8 cellular contexts compared by ENCODE assay signal in genomic region chr7:44490351-44491200, GRCh38. TPM values are rescaled to one million over a fixed set of nuclear protein-coding genes. Genes with fewer than 3 reads are reported as not detected.
DNase-seq lines count a peak whose midpoint lies in the region; ATAC-seq and TF ChIP-seq lines count a peak whose summit lies in the region.

Gene NUDCD3, minus strand, starts transcription at chr7:44490658. Its CDS starts 58 bp downstream, at chr7:44490600.

- no peaks in the 10 kb centered on the region; the same call in 1 of the 2 replicates for H3K9me2 ChIP-seq in OCI-LY7 (ENCODE audit: insufficient read depth, low read length)

- H3K56ac ChIP-seq in IMR-90 (ENCODE audit: extremely low read depth, insufficient read depth, low read length), result peak within 1 kb of the TSS; percentile 96

- no TSS peak for BruUV-seq in IMR-90 (replicated peaks; lab: Mats Ljungman, UMichigan)
- BruUV-seq in OCI-LY7 (replicated peaks; lab: Mats Ljungman, UMichigan), result no TSS peak

- peak within 1 kb of the TSS; percentile 97 for H3K23ac ChIP-seq in IMR-90 (ENCODE audit: low read depth, low read length)

- no peaks in the 10 kb centered on the region for H3K9me3 ChIP-seq in IMR-90 (ENCODE audit: control insufficient read depth, insufficient read depth, low read length)
- no peaks in the 10 kb centered on the region for H3K9me3 ChIP-seq in OCI-LY7 (ENCODE audit: low read length)
- no peaks in the 10 kb centered on the region for H3K9me3 ChIP-seq in esophagus (ENCODE audit: control insufficient read depth in 2 of 2, insufficient read depth in 1 of 2, low read depth in 1 of 2, low read length in 1 of 2)
- no peaks in the 10 kb centered on the region for H3K9me3 ChIP-seq in mucosa of stomach (ENCODE audit: control insufficient read depth, low read length)

- intact Hi-C loops in IMR-90 (cut with micrococcal nuclease) (loop anchor here (1.0 kb wide), 1 partner anchor 75 kb away; no protein-coding TSS in a partner anchor), OCI-LY7 (cut with micrococcal nuclease; ENCODE audit: unreplicated experiment) (loop anchor here (5.0 kb wide), 1 partner anchor 77 kb away; no protein-coding TSS in a partner anchor)

- H4K91ac ChIP-seq in IMR-90 (ENCODE audit: insufficient read depth, low read depth, low read length), result peak within 1 kb of the TSS; percentile 94

- peak; percentile 94 for ATAC-seq in GM21528 (IDR thresholded peaks at IDR 0.05; ENCODE audit: low FRiP score, unreplicated experiment)
- peak; percentile 95 for ATAC-seq in IMR-90 (ENCODE audit: low read depth)

- peak within 1 kb of the TSS; percentile 80 for H2AK5ac ChIP-seq in IMR-90 (ENCODE audit: low read depth, low read length)

- TF ChIP-seq CTCF in IMR-90 (conservative IDR thresholded peaks at IDR 0.05; ENCODE audit: low read depth, low read length), result peak; percentile 11; the same call in 1 of the 2 replicates
- TF ChIP-seq CTCF in OCI-LY7 (conservative IDR thresholded peaks at IDR 0.05; ENCODE audit: low read length), result peak; percentile 59; the same call in 1 of the 2 replicates

- H2AK9ac ChIP-seq in IMR-90 (replicated peaks; ENCODE audit: low read depth, low read length, poor library complexity), result peak within 1 kb of the TSS; percentile 99

- TF ChIP-seq RAD21 in IMR-90 (IDR thresholded peaks at IDR 0.05; ENCODE audit: low read length), result no peak; the same call in none of the 2 replicates

- peak within 1 kb of the TSS; percentile 99 for H2AFZ ChIP-seq in IMR-90 (replicated peaks; ENCODE audit: low read length, poor library complexity)
- H2AFZ ChIP-seq in OCI-LY7 (ENCODE audit: low read length), result peak within 1 kb of the TSS; percentile 77

- peak within 1 kb of the TSS; percentile 92 for H3K4ac ChIP-seq in IMR-90 (ENCODE audit: low read depth, low read length)

- peaks cover 16% of the 10 kb centered on the region for H3K9me1 ChIP-seq in IMR-90 (ENCODE audit: insufficient read depth, low read length)

- H3K9ac ChIP-seq in IMR-90 (ENCODE audit: low read depth, low read length) (peak within 1 kb of the TSS; percentile 84), mucosa of stomach (ENCODE audit: low read length) (peak within 1 kb of the TSS; percentile 93)

- no peaks in the 10 kb centered on the region for H3K36me3 ChIP-seq in IMR-90 (ENCODE audit: control insufficient read depth, insufficient read depth, low read length)
- peaks cover 16% of the 10 kb centered on the region for H3K36me3 ChIP-seq in OCI-LY7 (ENCODE audit: insufficient read depth, low read length)
- H3K36me3 ChIP-seq in esophagus (ENCODE audit: control insufficient read depth in 2 of 2, insufficient read depth in 2 of 2, low read length in 1 of 2), result peaks cover 0 to 5% of the 10 kb centered on the region in 2 donors
- no peaks in the 10 kb centered on the region for H3K36me3 ChIP-seq in mucosa of stomach (ENCODE audit: control insufficient read depth, insufficient read depth, low read length)

- H3K27me3 ChIP-seq in IMR-90 (ENCODE audit: control insufficient read depth, insufficient read depth, low read length) (no peaks in the 10 kb centered on the region; the same call in 1 of the 2 replicates), esophagus (ENCODE audit: control insufficient read depth in 1 of 2, insufficient read depth in 2 of 2, low read length in 2 of 2) (no peaks in the 10 kb centered on the region), mucosa of stomach (ENCODE audit: control insufficient read depth, insufficient read depth, low read length) (no peaks in the 10 kb centered on the region)

- peak within 1 kb of the TSS; percentile 45; the same call in 1 of the 2 replicates for H2BK20ac ChIP-seq in IMR-90 (ENCODE audit: low read depth, low read length)

- peaks cover 21 to 45% of the 10 kb centered on the region in 2 experiments for H3K79me1 ChIP-seq in IMR-90 (ENCODE audit: low read depth in 1 of 2, low read length in 2 of 2)

- H3K79me2 ChIP-seq in OCI-LY7 (ENCODE audit: insufficient read depth, low read depth, low read length), result peaks cover 41% of the 10 kb centered on the region

- peak within 1 kb of the TSS; percentile 98 for H3K14ac ChIP-seq in IMR-90 (replicated peaks; ENCODE audit: low read depth, low read length)

- TF ChIP-seq POLR2A in IMR-90 (IDR thresholded peaks at IDR 0.05; ENCODE audit: low read depth, low read length), result peak; percentile 61; the same call in 1 of the 2 replicates

- H3K18ac ChIP-seq in IMR-90 (ENCODE audit: low read depth, low read length), result peak within 1 kb of the TSS; percentile 73

- H3K4me2 ChIP-seq in IMR-90 (ENCODE audit: low read depth, low read length) (peak within 1 kb of the TSS; percentile 91), OCI-LY7 (ENCODE audit: low read length) (peak within 1 kb of the TSS; percentile 97)

- 2% methylated on average over 47 of the region's 63 CpGs; no CpG with 5 or more reads in 1 of the 2 experiments for WGBS in IMR-90 (ENCODE audit: extremely low coverage in 2 of 2, insufficient read length in 1 of 2), 2 experiments
- WGBS in esophagus, 2 donors, result 0 to 1% methylated on average over 63 of the region's 63 CpGs

- peak within 1 kb of the TSS; percentile 80 to 100 for H4K8ac ChIP-seq in IMR-90 (ENCODE audit: low read depth in 2 of 2, low read length in 2 of 2)

- H2BK5ac ChIP-seq in IMR-90 (ENCODE audit: low read depth, low read length, poor library complexity, severe bottlenecking), result peak within 1 kb of the TSS; percentile 96

- POLR2A ChIA-PET in IMR-90 (lab: Charles Lee; ENCODE audit: unreplicated experiment), result interaction anchor here (0.5 kb wide), 1 partner anchor 88 kb away, joined by 5 read pairs; no protein-coding TSS in a partner anchor
- POLR2A ChIA-PET in OCI-LY7 (lab: Charles Lee), result interaction anchor here (0.5 to 2.6 kb wide), 15 partner anchors 9 to 1208 kb away, joined by 3 to 17 read pairs (median 4); partner anchors contain the start of gene DDX56

- in situ Hi-C loops in IMR-90 (cut with MboI; ENCODE audit: low sequenced_read_pairs), result no loop called here

- H3K4me3 ChIP-seq in IMR-90 (ENCODE audit: insufficient read depth, low read depth, low read length) (peak within 1 kb of the TSS; percentile 94), OCI-LY7 (ENCODE audit: low read depth, low read length, poor library complexity, severe bottlenecking) (peak within 1 kb of the TSS; percentile 94), esophagus (ENCODE audit: low read depth in 1 of 2, low read length in 2 of 2) (peak within 1 kb of the TSS; percentile 88 to 95), mucosa of stomach (ENCODE audit: low read length) (peak within 1 kb of the TSS; percentile 94)

- H4K20me1 ChIP-seq in IMR-90 (ENCODE audit: insufficient read depth, low read length), result peaks cover 14% of the 10 kb centered on the region; the same call in 1 of the 2 replicates
- H4K20me1 ChIP-seq in OCI-LY7 (ENCODE audit: insufficient read depth, low read length), result no peaks in the 10 kb centered on the region

- peak within 1 kb of the TSS; percentile 97 for H3K27ac ChIP-seq in IMR-90 (ENCODE audit: insufficient read depth, low read length)
- H3K27ac ChIP-seq in OCI-LY7 (ENCODE audit: low read depth, low read length, poor library complexity, severe bottlenecking), result peak within 1 kb of the TSS; percentile 83
- H3K27ac ChIP-seq in esophagus (ENCODE audit: low read depth in 2 of 2, low read length in 1 of 2), result peak within 1 kb of the TSS; percentile 91 to 93

- H3K4me1 ChIP-seq in IMR-90 (ENCODE audit: control insufficient read depth, insufficient read depth, low read length), result peaks cover 2% of the 10 kb centered on the region; the same call in 1 of the 2 replicates
- H3K4me1 ChIP-seq in OCI-LY7 (ENCODE audit: insufficient read depth, low read length, poor library complexity, severe bottlenecking), result peaks cover 33% of the 10 kb centered on the region
- H3K4me1 ChIP-seq in esophagus (ENCODE audit: control insufficient read depth in 2 of 2, insufficient read depth in 2 of 2, low read length in 1 of 2), result peaks cover 2 to 3% of the 10 kb centered on the region in 2 donors
- peaks cover 30% of the 10 kb centered on the region for H3K4me1 ChIP-seq in mucosa of stomach (ENCODE audit: control insufficient read depth, insufficient read depth, low read length)

- H2BK15ac ChIP-seq in IMR-90 (ENCODE audit: low read depth, low read length), result 0 out of 3 replicates have a peak within 1 kb of the TSS, but pooled peaks have one; percentile 4

- peak within 1 kb of the TSS; percentile 93 for H4K5ac ChIP-seq in IMR-90 (ENCODE audit: low read depth, low read length)

- CTCF ChIA-PET in IMR-90 (lab: Yijun Ruan, JAX) (interaction anchor here (3.0 kb wide), 1 partner anchor 75 kb away, joined by 14 read pairs; no protein-coding TSS in a partner anchor), OCI-LY7 (lab: Charles Lee; ENCODE audit: unreplicated experiment) (interaction anchor here (0.6 to 1.0 kb wide), 4 partner anchors 22 to 870 kb away, joined by 3 to 4 read pairs (median 4); no protein-coding TSS in a partner anchor)

- peak within 1 kb of the TSS; percentile 92 for H2BK120ac ChIP-seq in IMR-90 (ENCODE audit: low read depth, low read length)

- dilution Hi-C loops in IMR-90 (cut with HindIII; ENCODE audit: low sequenced_read_pairs, unreplicated experiment), result no loop called here

- DNase-seq in DMS114 treated with DMSO at 0.1 percent for 48 hours (lab: John Stamatoyannopoulos, UW; ENCODE audit: unreplicated experiment) (peak; percentile 86), IMR-90 (peak; percentile 77), OCI-LY7 (ENCODE audit: low spot score) (peak; percentile 92), activated T-cell treated with anti-CD3 and anti-CD28 coated beads for 48 hours (ENCODE audit: low read depth) (peak; percentile 74)
- peak; percentile 65 for DNase-seq in stimulated activated CD8-positive, alpha-beta memory T cell treated with anti-CD3 and anti-CD28 coated beads, Interleukin-7, amount 100 ng/mL, for 24 hours (ENCODE audit: low read depth)

TF ChIP-seq in IMR-90, 13 proteins besides CTCF, POLR2A, EP300 and RAD21 (continues in another document):
- TF ChIP-seq MXI1 (IDR thresholded peaks at IDR 0.05; ENCODE audit: borderline replicate concordance, low read depth, low read length) (no peak; the same call in none of the 2 replicates), MAFK (IDR thresholded peaks at IDR 0.05; ENCODE audit: low read depth, low read length) (no peak), NFE2L2 (IDR thresholded peaks at IDR 0.05; ENCODE audit: low read depth, low read length) (0 out of 2 replicates have a peak, but pooled peaks have one; percentile 1), MAZ (IDR thresholded peaks at IDR 0.05; ENCODE audit: borderline replicate concordance, low read depth, low read length) (peak; percentile 53; the same call in 1 of the 2 replicates), BHLHE40 (IDR thresholded peaks at IDR 0.05; ENCODE audit: low read depth, low read length) (peak; percentile 88), FOS (IDR thresholded peaks at IDR 0.05; ENCODE audit: low read depth, low read length) (0 out of 2 replicates have a peak, but pooled peaks have one; percentile 3), CHD1 (IDR thresholded peaks at IDR 0.05; ENCODE audit: low read depth, low read length) (no peak)

RNA-seq across cellular contexts. Expression of gene NUDCD3, which starts in this region (rescaled TPM):
- 58.3 and 76.0 TPM in 2 replicates for total RNA-seq in IMR-90 (2012; rRNA removed)
- polyA plus RNA-seq in IMR-90 (2012; rRNA removed), result 37.0 and 49.5 TPM in 2 replicates
- polyA plus RNA-seq in IMR-90 (2012; cell fraction: cytosol; rRNA removed), result 20.2 and 21.1 TPM in 2 replicates
- polyA plus RNA-seq in IMR-90 (2012; cell fraction: nucleus; rRNA removed; ENCODE audit: low replicate concordance), result 42.0 and 53.9 TPM in 2 replicates
- total RNA-seq in OCI-LY7 (2014; rRNA removed; shearing (Covaris generic)), result 57.0 and 67.4 TPM in 2 replicates
- total RNA-seq in OCI-LY7 (2022), result 93.8 and 108 TPM in 2 replicates
- polyA plus RNA-seq in esophagus, result 10 to 100 TPM; 20.5 to 21.2 TPM

Comparison
In these comparisons a context has a peak if more than half of its experiments do, and no peak if none do; other contexts are left out.
1. Peak in every context shown above with its lines: DNase-seq, ATAC-seq, H3K4me3 ChIP-seq and H3K27ac ChIP-seq.